In the genomic region with DNA sequence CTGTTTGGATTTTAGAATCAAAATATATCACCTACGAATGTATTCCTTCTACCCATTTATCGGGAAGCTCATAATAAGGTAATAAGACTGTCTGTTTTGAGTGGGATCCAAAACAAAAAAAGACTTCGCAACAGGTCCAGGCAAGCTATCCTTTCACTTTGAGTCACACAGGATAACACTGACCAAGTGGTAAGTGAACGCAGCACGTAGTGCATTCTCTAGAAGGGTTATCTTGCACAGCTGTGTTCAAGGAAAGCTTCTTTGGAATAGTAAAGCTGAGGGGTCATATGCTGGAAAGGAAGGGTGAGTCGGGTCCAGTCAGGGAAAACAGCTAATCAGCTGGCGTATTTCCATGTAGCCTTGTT, we compare ENCODE assay signal across 1 cellular context.
TF ChIP-seq lines count a peak whose summit lies in the region.

No MANE protein-coding gene starts in this region.

TF ChIP-seq in H1, 55 proteins besides CTCF, POLR2A, EP300 and RAD21:
- TF ChIP-seq MAFK (IDR thresholded peaks at IDR 0.05; ENCODE audit: low read depth, low read length), result no peak
- no peak for TF ChIP-seq TAF1 (IDR thresholded peaks at IDR 0.05; ENCODE audit: low read depth, low read length)
- TF ChIP-seq TBP (IDR thresholded peaks at IDR 0.05; ENCODE audit: low read depth, low read length), result no peak
- TF ChIP-seq CREB1 (IDR thresholded peaks at IDR 0.05), result no peak
- no peak for TF ChIP-seq KDM1A (IDR thresholded peaks at IDR 0.05; ENCODE audit: borderline replicate concordance, low read length)
- no peak for TF ChIP-seq RFX5 (IDR thresholded peaks at IDR 0.05; ENCODE audit: borderline replicate concordance, low read depth, low read length)
- no peak for TF ChIP-seq SUZ12 (IDR thresholded peaks at IDR 0.05; ENCODE audit: low read length)
- no peak for TF ChIP-seq GTF2F1 (IDR thresholded peaks at IDR 0.05; ENCODE audit: borderline replicate concordance, low read depth, low read length)
- TF ChIP-seq NRF1 (IDR thresholded peaks at IDR 0.05; ENCODE audit: low read depth, low read length), result no peak
- TF ChIP-seq NANOG (IDR thresholded peaks at IDR 0.05; ENCODE audit: insufficient read depth, low read depth, low read length, poor library complexity, severe bottlenecking), result no peak
- no peak for TF ChIP-seq FOSL1 (IDR thresholded peaks at IDR 0.05; ENCODE audit: insufficient read depth, low read depth, low read length)
- no peak for TF ChIP-seq RXRA (IDR thresholded peaks at IDR 0.05; ENCODE audit: insufficient read depth, low read depth, low read length)
- TF ChIP-seq, protein P1, sequence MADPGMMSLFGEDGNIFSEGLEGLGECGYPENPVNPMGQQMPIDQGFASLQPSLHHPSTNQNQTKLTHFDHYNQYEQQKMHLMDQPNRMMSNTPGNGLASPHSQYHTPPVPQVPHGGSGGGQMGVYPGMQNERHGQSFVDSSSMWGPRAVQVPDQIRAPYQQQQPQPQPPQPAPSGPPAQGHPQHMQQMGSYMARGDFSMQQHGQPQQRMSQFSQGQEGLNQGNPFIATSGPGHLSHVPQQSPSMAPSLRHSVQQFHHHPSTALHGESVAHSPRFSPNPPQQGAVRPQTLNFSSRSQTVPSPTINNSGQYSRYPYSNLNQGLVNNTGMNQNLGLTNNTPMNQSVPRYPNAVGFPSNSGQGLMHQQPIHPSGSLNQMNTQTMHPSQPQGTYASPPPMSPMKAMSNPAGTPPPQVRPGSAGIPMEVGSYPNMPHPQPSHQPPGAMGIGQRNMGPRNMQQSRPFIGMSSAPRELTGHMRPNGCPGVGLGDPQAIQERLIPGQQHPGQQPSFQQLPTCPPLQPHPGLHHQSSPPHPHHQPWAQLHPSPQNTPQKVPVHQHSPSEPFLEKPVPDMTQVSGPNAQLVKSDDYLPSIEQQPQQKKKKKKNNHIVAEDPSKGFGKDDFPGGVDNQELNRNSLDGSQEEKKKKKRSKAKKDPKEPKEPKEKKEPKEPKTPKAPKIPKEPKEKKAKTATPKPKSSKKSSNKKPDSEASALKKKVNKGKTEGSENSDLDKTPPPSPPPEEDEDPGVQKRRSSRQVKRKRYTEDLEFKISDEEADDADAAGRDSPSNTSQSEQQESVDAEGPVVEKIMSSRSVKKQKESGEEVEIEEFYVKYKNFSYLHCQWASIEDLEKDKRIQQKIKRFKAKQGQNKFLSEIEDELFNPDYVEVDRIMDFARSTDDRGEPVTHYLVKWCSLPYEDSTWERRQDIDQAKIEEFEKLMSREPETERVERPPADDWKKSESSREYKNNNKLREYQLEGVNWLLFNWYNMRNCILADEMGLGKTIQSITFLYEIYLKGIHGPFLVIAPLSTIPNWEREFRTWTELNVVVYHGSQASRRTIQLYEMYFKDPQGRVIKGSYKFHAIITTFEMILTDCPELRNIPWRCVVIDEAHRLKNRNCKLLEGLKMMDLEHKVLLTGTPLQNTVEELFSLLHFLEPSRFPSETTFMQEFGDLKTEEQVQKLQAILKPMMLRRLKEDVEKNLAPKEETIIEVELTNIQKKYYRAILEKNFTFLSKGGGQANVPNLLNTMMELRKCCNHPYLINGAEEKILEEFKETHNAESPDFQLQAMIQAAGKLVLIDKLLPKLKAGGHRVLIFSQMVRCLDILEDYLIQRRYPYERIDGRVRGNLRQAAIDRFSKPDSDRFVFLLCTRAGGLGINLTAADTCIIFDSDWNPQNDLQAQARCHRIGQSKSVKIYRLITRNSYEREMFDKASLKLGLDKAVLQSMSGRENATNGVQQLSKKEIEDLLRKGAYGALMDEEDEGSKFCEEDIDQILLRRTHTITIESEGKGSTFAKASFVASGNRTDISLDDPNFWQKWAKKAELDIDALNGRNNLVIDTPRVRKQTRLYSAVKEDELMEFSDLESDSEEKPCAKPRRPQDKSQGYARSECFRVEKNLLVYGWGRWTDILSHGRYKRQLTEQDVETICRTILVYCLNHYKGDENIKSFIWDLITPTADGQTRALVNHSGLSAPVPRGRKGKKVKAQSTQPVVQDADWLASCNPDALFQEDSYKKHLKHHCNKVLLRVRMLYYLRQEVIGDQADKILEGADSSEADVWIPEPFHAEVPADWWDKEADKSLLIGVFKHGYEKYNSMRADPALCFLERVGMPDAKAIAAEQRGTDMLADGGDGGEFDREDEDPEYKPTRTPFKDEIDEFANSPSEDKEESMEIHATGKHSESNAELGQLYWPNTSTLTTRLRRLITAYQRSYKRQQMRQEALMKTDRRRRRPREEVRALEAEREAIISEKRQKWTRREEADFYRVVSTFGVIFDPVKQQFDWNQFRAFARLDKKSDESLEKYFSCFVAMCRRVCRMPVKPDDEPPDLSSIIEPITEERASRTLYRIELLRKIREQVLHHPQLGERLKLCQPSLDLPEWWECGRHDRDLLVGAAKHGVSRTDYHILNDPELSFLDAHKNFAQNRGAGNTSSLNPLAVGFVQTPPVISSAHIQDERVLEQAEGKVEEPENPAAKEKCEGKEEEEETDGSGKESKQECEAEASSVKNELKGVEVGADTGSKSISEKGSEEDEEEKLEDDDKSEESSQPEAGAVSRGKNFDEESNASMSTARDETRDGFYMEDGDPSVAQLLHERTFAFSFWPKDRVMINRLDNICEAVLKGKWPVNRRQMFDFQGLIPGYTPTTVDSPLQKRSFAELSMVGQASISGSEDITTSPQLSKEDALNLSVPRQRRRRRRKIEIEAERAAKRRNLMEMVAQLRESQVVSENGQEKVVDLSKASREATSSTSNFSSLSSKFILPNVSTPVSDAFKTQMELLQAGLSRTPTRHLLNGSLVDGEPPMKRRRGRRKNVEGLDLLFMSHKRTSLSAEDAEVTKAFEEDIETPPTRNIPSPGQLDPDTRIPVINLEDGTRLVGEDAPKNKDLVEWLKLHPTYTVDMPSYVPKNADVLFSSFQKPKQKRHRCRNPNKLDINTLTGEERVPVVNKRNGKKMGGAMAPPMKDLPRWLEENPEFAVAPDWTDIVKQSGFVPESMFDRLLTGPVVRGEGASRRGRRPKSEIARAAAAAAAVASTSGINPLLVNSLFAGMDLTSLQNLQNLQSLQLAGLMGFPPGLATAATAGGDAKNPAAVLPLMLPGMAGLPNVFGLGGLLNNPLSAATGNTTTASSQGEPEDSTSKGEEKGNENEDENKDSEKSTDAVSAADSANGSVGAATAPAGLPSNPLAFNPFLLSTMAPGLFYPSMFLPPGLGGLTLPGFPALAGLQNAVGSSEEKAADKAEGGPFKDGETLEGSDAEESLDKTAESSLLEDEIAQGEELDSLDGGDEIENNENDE (IDR thresholded peaks at IDR 0.05; ENCODE audit: insufficient replicate concordance, low read length), result no peak
- TF ChIP-seq GABPA (IDR thresholded peaks at IDR 0.05; ENCODE audit: borderline replicate concordance, insufficient read depth, low read length), result no peak
- TF ChIP-seq TEAD4 (IDR thresholded peaks at IDR 0.05; ENCODE audit: low read depth, low read length), result no peak
- TF ChIP-seq ASH2L (IDR thresholded peaks at IDR 0.05; ENCODE audit: low read length), result no peak
- no peak for TF ChIP-seq TCF12 (IDR thresholded peaks at IDR 0.05; ENCODE audit: low read depth, low read length)
- TF ChIP-seq CTBP2 (IDR thresholded peaks at IDR 0.05; ENCODE audit: borderline replicate concordance, insufficient read depth, insufficient read length, low read length), result no peak
